ENCODE assay signal across 12 cellular contexts in the genomic region with DNA sequence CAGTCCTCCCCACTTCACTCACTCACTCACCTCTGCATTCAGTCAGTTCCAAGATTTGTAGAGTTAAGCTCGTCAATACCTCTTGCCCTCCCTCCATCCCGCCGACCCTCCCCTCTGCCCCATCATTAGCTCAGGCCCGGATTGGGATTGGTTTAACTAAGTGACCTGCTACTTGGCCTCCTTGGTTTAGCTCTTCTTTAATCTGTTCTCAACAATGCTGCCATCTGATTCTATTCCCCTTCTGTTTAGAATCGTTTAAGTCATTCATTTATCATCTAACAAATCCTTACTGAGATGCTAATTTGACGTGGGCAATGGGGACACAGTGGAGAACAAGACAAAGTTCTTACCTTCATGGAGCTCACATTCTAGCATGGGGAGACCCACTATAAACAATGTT.
"Had no signal": no experiment of that assay in that cellular context is flagged by ENCODE, and none has a peak within 500 bp of the region (broad histone marks: within the 10 kb centered on the region; RNA-seq: fewer than 3 reads in every experiment).

No MANE protein-coding gene starts in this region.

- H3K9me3 ChIP-seq: breast epithelium, esophagus muscularis mucosa, ovary, stomach, thoracic aorta had no signal

- DNase-seq: activated naive CD4-positive, alpha-beta T cell treated with anti-CD3 and anti-CD28 coated beads, Interleukin-2, amount 50 U/mL, for 16 hours; anterior cingulate cortex; dorsolateral prefrontal cortex; foreskin fibroblast; stimulated activated CD4-positive, alpha-beta T cell treated with anti-CD3 and anti-CD28 coated beads, Interleukin-4, amount 100 ng/mL, for 24 hours; stomach had no signal

- H3K27me3 ChIP-seq: breast epithelium, esophagus muscularis mucosa, ovary, stomach had no signal

- H3K4me1 ChIP-seq: breast epithelium had no signal

- H3K36me3 ChIP-seq: breast epithelium, esophagus muscularis mucosa, ovary, stomach, thoracic aorta had no signal

- H3K9me3 Mint-ChIP-seq: activated T-helper 2 cell treated with anti-CD3 and anti-CD28 coated beads, Interferon-gamma antibody, Interleukin-2, Interleukin-4, amounts not matched to agents 10 μg/mL and 5 μg/mL and 100 μg/mL, durations not matched to agents 14 hours and 24 hours and 36 hours had no signal

- H3K27ac Mint-ChIP-seq: activated T-helper 2 cell treated with anti-CD3 and anti-CD28 coated beads, Interferon-gamma antibody, Interleukin-2, Interleukin-4, amounts not matched to agents 10 μg/mL and 5 μg/mL and 100 μg/mL, durations not matched to agents 14 hours and 24 hours and 36 hours had no signal

- H3K27ac ChIP-seq: breast epithelium, dorsolateral prefrontal cortex, ovary, stomach, thoracic aorta, VCaP had no signal
